In genomic region chr19:50002386-50002960, GRCh38 we compare ENCODE assay signal across 21 cellular contexts. TPM values are rescaled to one million over a fixed set of nuclear protein-coding genes. Genes with fewer than 3 reads are reported as not detected.
DNase-seq lines count a peak whose midpoint lies in the region; ATAC-seq and TF ChIP-seq lines count a peak whose summit lies in the region.
"Had no signal": no experiment of that assay in that cellular context is flagged by ENCODE, and none has a peak within 500 bp of the region (broad histone marks: within the 10 kb centered on the region; RNA-seq: fewer than 3 reads in every experiment).

No MANE protein-coding gene starts in this region.

- H4K91ac ChIP-seq in IMR-90 (ENCODE audit: insufficient read depth, low read depth, low read length) (no peak overlapping the region), mesenchymal stem cell (ENCODE audit: low read length) (no peak overlapping the region)

- no peaks in the 10 kb centered on the region for H3K9me3 Mint-ChIP-seq in activated T-helper 17 cell treated with anti-CD3 and anti-CD28 coated beads, Interleukin-2, amount 50 U/mL, for 72 hours
- H3K9me3 Mint-ChIP-seq in CD4-positive, alpha-beta T cell, result no peaks in the 10 kb centered on the region
- H3K9me3 Mint-ChIP-seq: CD4-positive, alpha-beta memory T cell; HFFc6 had no signal

- intact Hi-C loops in IMR-90 (cut with micrococcal nuclease), result no loop called here
- intact Hi-C loops in sciatic nerve (cut with DNase I), result no loop called here
- intact Hi-C loops in CD4-positive, alpha-beta T cell (cut with DNase I, micrococcal nuclease), result no loop called here

- H2AK9ac ChIP-seq in IMR-90 (replicated peaks; ENCODE audit: low read depth, low read length, poor library complexity), result no peak overlapping the region

- peaks cover 97% of the 10 kb centered on the region for H3K36me3 Mint-ChIP-seq in activated T-helper 17 cell treated with anti-CD3 and anti-CD28 coated beads, Interleukin-2, amount 50 U/mL, for 72 hours (ENCODE audit: low read depth)
- H3K36me3 Mint-ChIP-seq in CD4-positive, alpha-beta T cell (ENCODE audit: low read depth), result peaks cover 90% of the 10 kb centered on the region

- no peak overlapping the region for H3K27ac ChIP-seq in IMR-90 (ENCODE audit: insufficient read depth, low read length)
- no peak overlapping the region for H3K27ac ChIP-seq in mesenchymal stem cell (ENCODE audit: low read length, poor library complexity, severe bottlenecking)
- no peak overlapping the region for H3K27ac ChIP-seq in CD4-positive, alpha-beta T cell (ENCODE audit: low read depth, low read length)

- H3K23ac ChIP-seq in IMR-90 (ENCODE audit: low read depth, low read length) (no peak overlapping the region), mesenchymal stem cell (ENCODE audit: low read length in 2 of 2) (no peak overlapping the region)

- peaks cover 29% of the 10 kb centered on the region for H3K4me1 Mint-ChIP-seq in activated T-helper 17 cell treated with anti-CD3 and anti-CD28 coated beads, Interleukin-2, amount 50 U/mL, for 72 hours
- peaks cover 4% of the 10 kb centered on the region for H3K4me1 Mint-ChIP-seq in CD4-positive, alpha-beta T cell (ENCODE audit: low read depth)

- no peak overlapping the region for H3K9ac ChIP-seq in IMR-90 (ENCODE audit: low read depth, low read length)
- peak overlapping the region; percentile 41 for H3K9ac ChIP-seq in mesenchymal stem cell (ENCODE audit: low read length)

- H3K27me3 ChIP-seq in IMR-90 (ENCODE audit: control insufficient read depth, insufficient read depth, low read length) (no peaks in the 10 kb centered on the region), mesenchymal stem cell (ENCODE audit: control insufficient read depth in 1 of 2, insufficient read depth in 1 of 2, low read length in 2 of 2) (no peaks in the 10 kb centered on the region)
- no peaks in the 10 kb centered on the region for H3K27me3 ChIP-seq in CD4-positive, alpha-beta T cell (ENCODE audit: control insufficient read depth, insufficient read depth, low read length)

- H3K18ac ChIP-seq in IMR-90 (ENCODE audit: low read depth, low read length) (no peak overlapping the region), mesenchymal stem cell (ENCODE audit: low read depth in 1 of 2, low read length in 2 of 2) (no peak overlapping the region)

- H3K4me1 ChIP-seq in IMR-90 (ENCODE audit: control insufficient read depth, insufficient read depth, low read length) (peaks cover 10% of the 10 kb centered on the region), mesenchymal stem cell (ENCODE audit: control insufficient read depth, insufficient read depth, low read depth, low read length) (peaks cover 13% of the 10 kb centered on the region)
- H3K4me1 ChIP-seq: Caco-2 had no signal

- H2BK12ac ChIP-seq in mesenchymal stem cell (ENCODE audit: low read length in 2 of 2), result no peak overlapping the region

- no peaks in the 10 kb centered on the region for H3K27me3 Mint-ChIP-seq in activated T-helper 17 cell treated with anti-CD3 and anti-CD28 coated beads, Interleukin-2, amount 50 U/mL, for 72 hours
- no peaks in the 10 kb centered on the region for H3K27me3 Mint-ChIP-seq in CD4-positive, alpha-beta T cell
- H3K27me3 Mint-ChIP-seq: CD4-positive, alpha-beta memory T cell had no signal

- H2BK5ac ChIP-seq in IMR-90 (ENCODE audit: low read depth, low read length, poor library complexity, severe bottlenecking), result no peak overlapping the region
- H2BK5ac ChIP-seq in mesenchymal stem cell (ENCODE audit: low read depth, low read length, poor library complexity, severe bottlenecking), result no peak overlapping the region

- H3K56ac ChIP-seq in IMR-90 (ENCODE audit: extremely low read depth, insufficient read depth, low read length), result no peak overlapping the region

- POLR2A ChIA-PET in IMR-90 (lab: Charles Lee; ENCODE audit: unreplicated experiment), result no interaction called here
- POLR2A ChIA-PET in CD4-positive, alpha-beta T cell (lab: Charles Lee), result interaction anchor here (0.8 kb wide), 1 partner anchor 19 kb away, joined by 3 read pairs; no protein-coding TSS in a partner anchor

- WGBS in IMR-90 (ENCODE audit: extremely low coverage in 2 of 2, insufficient read length in 1 of 2), 2 experiments, result 91% methylated on average over 3 of the region's 6 CpGs; no CpG with 5 or more reads in 1 of the 2 experiments
- WGBS in mesenchymal stem cell, result 97% methylated on average over 6 of the region's 6 CpGs

- no peak for TF ChIP-seq CTCF in IMR-90 (conservative IDR thresholded peaks at IDR 0.05; ENCODE audit: low read depth, low read length)
- TF ChIP-seq CTCF in CD4-positive, alpha-beta T cell (IDR thresholded peaks at IDR 0.05), result no peak

- in situ Hi-C loops in IMR-90 (cut with MboI; ENCODE audit: low sequenced_read_pairs), result no loop called here

- H3K27ac Mint-ChIP-seq in activated T-helper 17 cell treated with anti-CD3 and anti-CD28 coated beads, Interleukin-2, amount 50 U/mL, for 72 hours, result no peak overlapping the region
- no peak overlapping the region for H3K27ac Mint-ChIP-seq in CD4-positive, alpha-beta T cell
- H3K27ac Mint-ChIP-seq: HFFc6 had no signal

- H2BK20ac ChIP-seq in IMR-90 (ENCODE audit: low read depth, low read length), result no peak overlapping the region

- H3K4me3 ChIP-seq in IMR-90 (ENCODE audit: insufficient read depth, low read depth, low read length) (no peak overlapping the region), mesenchymal stem cell (ENCODE audit: insufficient read depth in 1 of 2, low read depth in 1 of 2, low read length in 2 of 2) (peak overlapping the region in 1 of 2 experiments; percentile 60)

- H2BK120ac ChIP-seq in IMR-90 (ENCODE audit: low read depth, low read length) (no peak overlapping the region), mesenchymal stem cell (ENCODE audit: low read depth, low read length) (no peak overlapping the region)

- CTCF ChIA-PET in IMR-90 (lab: Yijun Ruan, JAX), result interaction anchor here (1.4 kb wide), 1 partner anchor 11 kb away, joined by 3 read pairs; no protein-coding TSS in a partner anchor
- CTCF ChIA-PET in CD4-positive, alpha-beta T cell (lab: Charles Lee), result no interaction called here

- TF ChIP-seq RAD21 in IMR-90 (IDR thresholded peaks at IDR 0.05; ENCODE audit: low read length), result no peak

- TF ChIP-seq POLR2A in IMR-90 (IDR thresholded peaks at IDR 0.05; ENCODE audit: low read depth, low read length), result no peak

- no peak overlapping the region for H4K8ac ChIP-seq in IMR-90 (ENCODE audit: low read depth in 2 of 2, low read length in 2 of 2)
- H4K8ac ChIP-seq in mesenchymal stem cell (ENCODE audit: low read length), result no peak overlapping the region

- no peak overlapping the region for H3K4me2 ChIP-seq in IMR-90 (ENCODE audit: low read depth, low read length)
- H3K4me2 ChIP-seq in mesenchymal stem cell (ENCODE audit: low read length, poor library complexity, severe bottlenecking), result no peak overlapping the region

- no peak for ATAC-seq in IMR-90 (ENCODE audit: low read depth)
- peak; percentile 65 for ATAC-seq in sciatic nerve
- ATAC-seq in activated T-helper 17 cell treated with anti-CD3 and anti-CD28 coated beads, Interleukin-2, amount 50 U/mL, for 72 hours (replicated peaks), result no peak
- no peak for ATAC-seq in GM18861 (IDR thresholded peaks at IDR 0.05; ENCODE audit: unreplicated experiment)
- no peak for ATAC-seq in CD4-positive, alpha-beta T cell (ENCODE audit: poor library complexity)

- peaks cover 26% of the 10 kb centered on the region for H4K20me1 ChIP-seq in IMR-90 (ENCODE audit: insufficient read depth, low read length)

- no peaks in the 10 kb centered on the region for H3K9me3 ChIP-seq in IMR-90 (ENCODE audit: control insufficient read depth, insufficient read depth, low read length)
- no peaks in the 10 kb centered on the region for H3K9me3 ChIP-seq in mesenchymal stem cell (ENCODE audit: control insufficient read depth, low read length)
- no peaks in the 10 kb centered on the region for H3K9me3 ChIP-seq in CD4-positive, alpha-beta T cell (ENCODE audit: control insufficient read depth, low read length)
- H3K9me3 ChIP-seq: Caco-2 had no signal

- H3K79me1 ChIP-seq in IMR-90 (ENCODE audit: low read depth in 1 of 2, low read length in 2 of 2), result peaks cover 12 to 56% of the 10 kb centered on the region in 2 experiments
- H3K79me1 ChIP-seq in mesenchymal stem cell (replicated peaks; ENCODE audit: low read length, poor library complexity, severe bottlenecking), result peaks cover 37% of the 10 kb centered on the region

- dilution Hi-C loops in IMR-90 (cut with HindIII; ENCODE audit: low sequenced_read_pairs, unreplicated experiment), result no loop called here

- peaks cover 22% of the 10 kb centered on the region for H3K9me1 ChIP-seq in IMR-90 (ENCODE audit: insufficient read depth, low read length)

- H2AK5ac ChIP-seq in IMR-90 (ENCODE audit: low read depth, low read length), result peak overlapping the region; percentile 60; the same call in 1 of the 2 replicates
- H2AK5ac ChIP-seq in mesenchymal stem cell (ENCODE audit: low read length, severe bottlenecking), result no peak overlapping the region

- no peak overlapping the region for H2BK15ac ChIP-seq in IMR-90 (ENCODE audit: low read depth, low read length)
- no peak overlapping the region for H2BK15ac ChIP-seq in mesenchymal stem cell (ENCODE audit: low read depth, poor library complexity, severe bottlenecking)

- no peak overlapping the region for H2AFZ ChIP-seq in IMR-90 (replicated peaks; ENCODE audit: low read length, poor library complexity)
- no peak overlapping the region for H2AFZ ChIP-seq in mesenchymal stem cell (ENCODE audit: low read depth, low read length)

- no peak overlapping the region for H4K5ac ChIP-seq in IMR-90 (ENCODE audit: low read depth, low read length)

- H3K4me3 Mint-ChIP-seq in activated T-helper 17 cell treated with anti-CD3 and anti-CD28 coated beads, Interleukin-2, amount 50 U/mL, for 72 hours, result no peak overlapping the region
- no peak overlapping the region for H3K4me3 Mint-ChIP-seq in CD4-positive, alpha-beta T cell
- H3K4me3 Mint-ChIP-seq: CD4-positive, alpha-beta memory T cell; HFFc6 had no signal

- H3K4ac ChIP-seq in IMR-90 (ENCODE audit: low read depth, low read length) (no peak overlapping the region), mesenchymal stem cell (ENCODE audit: low read depth in 1 of 2, low read length in 2 of 2) (no peak overlapping the region)

- H3K14ac ChIP-seq in IMR-90 (replicated peaks; ENCODE audit: low read depth, low read length) (no peak overlapping the region), mesenchymal stem cell (ENCODE audit: low read length in 2 of 2) (no peak overlapping the region)

- peaks cover 67% of the 10 kb centered on the region for H3K36me3 ChIP-seq in IMR-90 (ENCODE audit: control insufficient read depth, insufficient read depth, low read length)
- peaks cover 78 to 79% of the 10 kb centered on the region in 2 experiments for H3K36me3 ChIP-seq in mesenchymal stem cell (ENCODE audit: control insufficient read depth in 1 of 2, insufficient read depth in 2 of 2, low read depth in 1 of 2, low read length in 2 of 2)

- no TSS peak for BruUV-seq in IMR-90 (replicated peaks; lab: Mats Ljungman, UMichigan)

- DNase-seq in IMR-90 (no peak), cerebellar cortex (ENCODE audit: low spot score) (peak; percentile 72), mesenchymal stem cell (no peak), sciatic nerve (ENCODE audit: low spot score) (no peak), SKM-1 (lab: John Stamatoyannopoulos, UW; ENCODE audit: unreplicated experiment) (no peak)
- DNase-seq in CD4-positive, alpha-beta T cell, result no peak
- DNase-seq: Caco-2; CD4-positive, alpha-beta memory T cell; DND-41; HFFc6; Karpas-422; NCI-H1105 treated with DMSO at 0.1 percent for 48 hours; NCI-H2029 treated with DMSO at 0.1 percent for 48 hours; NCI-H2171 treated with DMSO at 0.1 percent for 48 hours; NCI-H526; OCI-M1 had no signal

RNA-seq across cellular contexts. Expression of gene VRK3, which starts 22.7 kb away (rescaled TPM):
- total RNA-seq in IMR-90 (2012; rRNA removed) (20.6 and 28.7 TPM in 2 replicates), sciatic nerve (42.4 TPM)
- polyA plus RNA-seq in IMR-90 (2012; rRNA removed), result 27.9 and 35.8 TPM in 2 replicates
- 25.1 and 26.2 TPM in 2 replicates for polyA plus RNA-seq in IMR-90 (2012; cell fraction: cytosol; rRNA removed)
- polyA plus RNA-seq in IMR-90 (2012; cell fraction: nucleus; rRNA removed; ENCODE audit: low replicate concordance), result 35.4 and 41.3 TPM in 2 replicates
- polyA plus RNA-seq in mesenchymal stem cell (2013, experiment 1 of 2), result 23.0 TPM
- polyA plus RNA-seq in mesenchymal stem cell (2013, experiment 2 of 2), result 22.5 TPM
- total RNA-seq in activated T-helper 17 cell treated with anti-CD3 and anti-CD28 coated beads, Interleukin-2, amount 50 U/mL, for 72 hours, result 10 to 100 TPM; 53.7 to 79.8 TPM
- total RNA-seq in CD4-positive, alpha-beta T cell, result 10 to 100 TPM; 65.1 to 65.4 TPM

RNA-seq across cellular contexts. Expression of gene ZNF473, which starts 23.3 kb away (rescaled TPM):
- 10.8 and 13.3 TPM in 2 replicates for total RNA-seq in IMR-90 (2012; rRNA removed)
- polyA plus RNA-seq in IMR-90 (2012; rRNA removed), result 3.6 and 4.5 TPM in 2 replicates
- 1.2 and 1.9 TPM in 2 replicates for polyA plus RNA-seq in IMR-90 (2012; cell fraction: cytosol; rRNA removed)
- 5.0 and 6.3 TPM in 2 replicates for polyA plus RNA-seq in IMR-90 (2012; cell fraction: nucleus; rRNA removed; ENCODE audit: low replicate concordance)
- polyA plus RNA-seq in mesenchymal stem cell (2013, experiment 1 of 2), result 3.6 TPM
- 4.2 TPM for polyA plus RNA-seq in mesenchymal stem cell (2013, experiment 2 of 2)
- total RNA-seq in sciatic nerve, result 9.0 TPM
- 10 to 100 TPM; 11.1 to 12.4 TPM for total RNA-seq in activated T-helper 17 cell treated with anti-CD3 and anti-CD28 coated beads, Interleukin-2, amount 50 U/mL, for 72 hours
- total RNA-seq in CD4-positive, alpha-beta T cell, result 1 to 10 TPM; 2.6 to 2.8 TPM

RNA-seq across cellular contexts. Expression of gene SIGLEC11, which starts 41.5 kb away (rescaled TPM):
- not detected in 2 replicates for total RNA-seq in IMR-90 (2012; rRNA removed)
- polyA plus RNA-seq in IMR-90 (2012; rRNA removed), result not detected in 2 replicates
- not detected in 2 replicates for polyA plus RNA-seq in IMR-90 (2012; cell fraction: cytosol; rRNA removed)
- polyA plus RNA-seq in IMR-90 (2012; cell fraction: nucleus; rRNA removed; ENCODE audit: low replicate concordance), result not detected in 2 replicates
- not detected for polyA plus RNA-seq in mesenchymal stem cell (2013, experiment 1 of 2)
- polyA plus RNA-seq in mesenchymal stem cell (2013, experiment 2 of 2), result not detected
- total RNA-seq in sciatic nerve, result 1.6 TPM
- not detected for total RNA-seq in activated T-helper 17 cell treated with anti-CD3 and anti-CD28 coated beads, Interleukin-2, amount 50 U/mL, for 72 hours
- total RNA-seq in CD4-positive, alpha-beta T cell, result under 1 TPM in 1 of 2 experiments, not detected in 1; 0.08 TPM
- total RNA-seq: Caco-2; CD4-positive, alpha-beta memory T cell; HFFc6; M059J; SK-MEL-5 had no signal
- polyA plus RNA-seq: BJ; CD4-positive, alpha-beta memory T cell had no signal
